Comparison of ENCODE assay signal across 23 cellular contexts in the genomic region with DNA sequence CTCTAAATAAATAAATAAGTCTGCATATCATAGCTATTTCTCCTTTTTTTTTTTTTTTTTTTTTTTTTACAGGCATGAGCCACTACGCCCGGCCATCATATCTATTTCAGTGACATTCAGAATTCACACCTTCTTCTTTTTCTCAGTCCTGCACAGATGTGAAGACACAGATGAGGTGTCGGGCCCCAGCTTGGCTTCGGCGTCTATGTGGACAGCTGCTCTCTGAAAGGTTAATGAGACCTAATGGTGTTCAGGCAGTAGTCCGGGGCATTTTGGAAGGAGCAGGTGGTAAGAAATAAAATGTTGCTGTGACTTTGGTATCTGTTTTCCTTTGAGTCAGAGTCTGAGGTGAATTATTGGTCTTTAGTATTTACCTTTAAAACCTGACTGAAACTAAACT.
"Had no signal": no experiment of that assay in that cellular context is flagged by ENCODE, and none has a peak within 500 bp of the region (broad histone marks: within the 10 kb centered on the region; RNA-seq: fewer than 3 reads in every experiment).

No MANE protein-coding gene starts in this region.

- H3K4me3 ChIP-seq: body of pancreas, esophagus squamous epithelium, left lung, prostate gland, skin epidermis had no signal

- H3K27me3 ChIP-seq: body of pancreas, esophagus squamous epithelium, left lung had no signal

- H3K4me1 Mint-ChIP-seq: central memory CD8-positive, alpha-beta T cell; neural crest cell had no signal

- H3K9me3 Mint-ChIP-seq: activated CD8-positive, alpha-beta T cell treated with anti-CD3 and anti-CD28 coated beads for 36 hours; activated T-cell treated with anti-CD3 and anti-CD28 coated beads, Interleukin-2, amount 50 U/mL, for 4 hours; central memory CD8-positive, alpha-beta T cell; neural crest cell had no signal

- H3K27me3 Mint-ChIP-seq: activated CD8-positive, alpha-beta T cell treated with anti-CD3 and anti-CD28 coated beads for 36 hours; activated naive CD8-positive, alpha-beta T cell; central memory CD8-positive, alpha-beta T cell had no signal

- DNase-seq: activated CD4-positive, alpha-beta T cell treated with anti-CD3 and anti-CD28 coated beads for 48 hours; activated CD8-positive, alpha-beta T cell treated with anti-CD3 and anti-CD28 coated beads for 36 hours; activated gamma-delta T cell; activated T-cell treated with anti-CD3 and anti-CD28 coated beads, Interleukin-2, amount 50 U/mL, for 4 hours; amygdala; body of pancreas; cortex of kidney; effector CD4-positive, alpha-beta T cell; esophagus squamous epithelium; hippocampal formation; left lung; mammary epithelial cell; right cardiac atrium; stimulated activated CD4-positive, alpha-beta T cell treated with anti-CD3 and anti-CD28 coated beads, Interleukin-15, amount 100 ng/mL, for 24 hours; stimulated activated CD4-positive, alpha-beta T cell treated with anti-CD3 and anti-CD28 coated beads, Interleukin-4, amount 100 ng/mL, for 4 hours; stimulated activated CD8-positive, alpha-beta memory T cell treated with anti-CD3 and anti-CD28 coated beads, Interleukin-4, amount 100 ng/mL, for 48 hours; stimulated activated naive CD8-positive, alpha-beta T cell treated with anti-CD3 and anti-CD28 coated beads, Interleukin-15, Interleukin-2, amounts not matched to agents 100 U/mL and 50 U/mL, for 24 hours; trophoblast cell had no signal

- H3K9me3 ChIP-seq: body of pancreas, esophagus squamous epithelium, left lung, prostate gland had no signal

- H3K4me1 ChIP-seq: body of pancreas, esophagus squamous epithelium, left lung, prostate gland had no signal

- H3K27ac Mint-ChIP-seq: activated CD8-positive, alpha-beta T cell treated with anti-CD3 and anti-CD28 coated beads for 36 hours; activated naive CD8-positive, alpha-beta T cell had no signal

- ATAC-seq: activated CD8-positive, alpha-beta T cell treated with anti-CD3 and anti-CD28 coated beads for 36 hours; activated T-cell treated with anti-CD3 and anti-CD28 coated beads, Interleukin-2, amount 50 U/mL, for 4 hours; body of pancreas; left lung; right cardiac atrium; stimulated activated naive CD8-positive, alpha-beta T cell treated with anti-CD3 and anti-CD28 coated beads, Interleukin-15, Interleukin-2, amounts not matched to agents 100 U/mL and 50 U/mL, for 24 hours had no signal

- H3K27ac ChIP-seq: body of pancreas, esophagus squamous epithelium, left lung, prostate gland, skin epidermis had no signal

- H3K4me3 Mint-ChIP-seq: activated CD8-positive, alpha-beta T cell treated with anti-CD3 and anti-CD28 coated beads for 36 hours; activated naive CD8-positive, alpha-beta T cell; activated T-cell treated with anti-CD3 and anti-CD28 coated beads, Interleukin-2, amount 50 U/mL, for 4 hours; central memory CD8-positive, alpha-beta T cell; neural crest cell had no signal
